Comparison of ENCODE assay signal across 16 cellular contexts in genomic region chr2:27871805-27872204, GRCh38.
"Had no signal": no experiment of that assay in that cellular context is flagged by ENCODE, and none has a peak within 500 bp of the region (broad histone marks: within the 10 kb centered on the region; RNA-seq: fewer than 3 reads in every experiment).

No MANE protein-coding gene starts in this region.

- H3K4me1 ChIP-seq: heart left ventricle, uterus had no signal

- ATAC-seq: activated CD8-positive, alpha-beta memory T cell treated with anti-CD3 and anti-CD28 coated beads, Interleukin-2, amount 10 ng/mL, durations not matched to agents 7 days and 5 days; activated T-cell treated with anti-CD3 and anti-CD28 coated beads, Interleukin-2, amount 50 U/mL, for 4 hours; heart left ventricle; mucosa of descending colon; natural killer cell; right cardiac atrium had no signal

- DNase-seq: activated CD4-positive, alpha-beta T cell treated with anti-CD3 and anti-CD28 coated beads for 1 hour; activated CD4-positive, alpha-beta T cell treated with anti-CD3 and anti-CD28 coated beads, Interleukin-2, amount 50 U/mL, for 48 hours; activated CD8-positive, alpha-beta memory T cell treated with anti-CD3 and anti-CD28 coated beads, Interleukin-2, amount 10 ng/mL, durations not matched to agents 7 days and 5 days; activated effector memory CD4-positive, alpha-beta T cell treated with anti-CD3 and anti-CD28 coated beads, Interleukin-2, amount 50 U/mL, for 16 hours; activated T-cell treated with anti-CD3 and anti-CD28 coated beads, Interleukin-2, amount 50 U/mL, for 4 hours; dorsolateral prefrontal cortex; foreskin melanocyte; heart left ventricle; mucosa of descending colon; natural killer cell; nucleus accumbens; right cardiac atrium; stimulated activated CD4-positive, alpha-beta T cell treated with anti-CD3 and anti-CD28 coated beads, Interleukin-12 subunit alpha, Interleukin-12 subunit beta, amount 100 ng/mL, for 4 hours; stimulated activated CD4-positive, alpha-beta T cell treated with anti-CD3 and anti-CD28 coated beads, Interleukin-4, amount 100 ng/mL, for 1 hour; uterus had no signal

- H3K36me3 ChIP-seq: heart left ventricle, thoracic aorta, uterus had no signal

- H3K4me3 ChIP-seq: dorsolateral prefrontal cortex, heart left ventricle, mucosa of descending colon, thoracic aorta, uterus had no signal

- H3K27me3 ChIP-seq: dorsolateral prefrontal cortex, heart left ventricle, uterus had no signal
